ENCODE assay signal across 1 cellular context in the genomic region with DNA sequence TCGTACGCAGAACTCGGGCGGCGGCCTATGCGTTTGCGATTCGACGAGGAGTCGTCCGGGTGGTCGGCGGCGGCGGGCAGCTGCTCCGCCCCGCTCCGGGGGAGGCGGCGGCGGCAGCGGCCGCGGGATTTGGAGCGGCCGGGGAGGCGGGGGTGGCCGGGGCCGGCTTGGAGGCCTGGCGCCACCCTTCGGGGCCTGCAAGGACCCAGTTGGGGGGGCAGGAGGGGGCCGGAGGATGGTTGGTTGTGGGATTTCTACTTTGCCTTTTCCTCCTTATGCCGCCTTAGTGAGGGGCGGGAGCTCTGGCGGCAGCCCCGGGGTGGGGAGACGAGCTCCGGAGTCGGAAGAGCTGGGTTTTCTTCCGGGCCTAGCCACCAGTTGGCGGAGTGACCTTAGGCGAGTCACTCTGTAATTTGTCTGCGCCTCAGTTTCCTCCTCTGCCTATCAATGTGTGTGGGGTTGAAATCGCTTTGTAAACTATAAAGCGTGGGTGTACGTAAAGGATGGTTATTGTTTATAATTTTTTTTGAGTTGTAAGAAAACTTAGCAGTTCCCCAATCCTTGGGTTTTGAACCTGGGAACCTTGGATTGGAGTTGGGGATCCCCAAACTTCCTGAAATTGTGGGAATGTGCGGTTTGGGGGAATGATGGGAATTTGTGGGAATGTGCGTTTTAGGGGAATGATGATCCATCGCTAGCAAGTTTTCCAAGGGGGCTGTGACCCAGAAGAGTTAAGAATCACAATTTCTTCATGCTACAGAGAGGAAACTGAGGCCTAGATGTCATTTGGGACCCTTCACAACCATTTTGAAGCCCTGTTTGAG.
A peak's percentile ranks its signal among the peaks of the same experiment; 100 is the strongest.
TF ChIP-seq lines count a peak whose summit lies in the region.

No MANE protein-coding gene starts in this region.

TF ChIP-seq in HepG2, 621 proteins besides CTCF, POLR2A, EP300 and RAD21:
- TF ChIP-seq SP4 (CRISPR knock-in tag; IDR thresholded peaks at IDR 0.05) (0 out of 2 replicates have a peak, but pooled peaks have one; percentile 35), ZSCAN9 (CRISPR knock-in tag; IDR thresholded peaks at IDR 0.05; ENCODE audit: borderline replicate concordance) (no peak), ZNF24 (IDR thresholded peaks at IDR 0.05) (no peak), CHD2 (IDR thresholded peaks at IDR 0.05; ENCODE audit: low read depth, low read length) (0 out of 2 replicates have a peak, but pooled peaks have one; percentile 29), ZNF446 (CRISPR knock-in tag; IDR thresholded peaks at IDR 0.05) (0 out of 2 replicates have a peak, but pooled peaks have one; percentile 5), HDAC2 (CRISPR knock-in tag; IDR thresholded peaks at IDR 0.05) (0 out of 2 replicates have a peak, but pooled peaks have one; percentile 9), KDM5A (IDR thresholded peaks at IDR 0.05; ENCODE audit: borderline replicate concordance, low read length) (peak; percentile 77), ZNF20 (CRISPR knock-in tag; IDR thresholded peaks at IDR 0.05) (0 out of 2 replicates have a peak, but pooled peaks have one; percentile 1), ZNF776 (CRISPR knock-in tag; IDR thresholded peaks at IDR 0.05) (0 out of 2 replicates have a peak, but pooled peaks have one; percentile 10), CBX5 (CRISPR knock-in tag; IDR thresholded peaks at IDR 0.05; ENCODE audit: borderline replicate concordance) (no peak), ETV5 (CRISPR knock-in tag; IDR thresholded peaks at IDR 0.05; ENCODE audit: borderline replicate concordance) (peak; percentile 22; the same call in 1 of the 2 replicates), AKAP8 (CRISPR knock-in tag; IDR thresholded peaks at IDR 0.05) (0 out of 2 replicates have a peak, but pooled peaks have one; percentile 31), ZBTB3 (CRISPR knock-in tag; IDR thresholded peaks at IDR 0.05; ENCODE audit: borderline replicate concordance, low read depth) (no peak), HES4 (CRISPR knock-in tag; IDR thresholded peaks at IDR 0.05; ENCODE audit: borderline replicate concordance) (0 out of 2 replicates have a peak, but pooled peaks have one; percentile 12), ASH2L (IDR thresholded peaks at IDR 0.05; ENCODE audit: insufficient read length, low read depth, low read length) (peak; percentile 67)
- TF ChIP-seq, protein P1, sequence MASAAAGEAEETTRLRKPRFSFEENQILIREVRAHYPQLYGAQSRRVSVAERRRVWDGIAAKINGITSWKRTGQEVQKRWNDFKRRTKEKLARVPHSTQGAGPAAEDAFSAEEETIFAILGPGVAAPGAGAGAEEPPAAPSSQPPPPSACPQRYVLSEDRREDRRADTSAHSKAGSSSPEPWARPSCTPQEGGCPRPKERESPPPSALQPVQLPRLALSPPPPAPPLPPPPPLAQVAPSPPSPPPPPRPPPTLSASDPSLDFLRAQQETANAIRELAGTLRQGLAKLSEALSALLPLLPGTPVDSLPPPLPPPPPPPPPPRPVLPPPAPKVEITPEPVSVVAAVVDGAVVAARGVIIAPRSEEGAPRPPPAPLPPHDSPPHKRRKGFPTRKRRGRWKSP (CRISPR knock-in tag; IDR thresholded peaks at IDR 0.05), result 0 out of 2 replicates have a peak, but pooled peaks have one; percentile 8
- TF ChIP-seq, protein P2, sequence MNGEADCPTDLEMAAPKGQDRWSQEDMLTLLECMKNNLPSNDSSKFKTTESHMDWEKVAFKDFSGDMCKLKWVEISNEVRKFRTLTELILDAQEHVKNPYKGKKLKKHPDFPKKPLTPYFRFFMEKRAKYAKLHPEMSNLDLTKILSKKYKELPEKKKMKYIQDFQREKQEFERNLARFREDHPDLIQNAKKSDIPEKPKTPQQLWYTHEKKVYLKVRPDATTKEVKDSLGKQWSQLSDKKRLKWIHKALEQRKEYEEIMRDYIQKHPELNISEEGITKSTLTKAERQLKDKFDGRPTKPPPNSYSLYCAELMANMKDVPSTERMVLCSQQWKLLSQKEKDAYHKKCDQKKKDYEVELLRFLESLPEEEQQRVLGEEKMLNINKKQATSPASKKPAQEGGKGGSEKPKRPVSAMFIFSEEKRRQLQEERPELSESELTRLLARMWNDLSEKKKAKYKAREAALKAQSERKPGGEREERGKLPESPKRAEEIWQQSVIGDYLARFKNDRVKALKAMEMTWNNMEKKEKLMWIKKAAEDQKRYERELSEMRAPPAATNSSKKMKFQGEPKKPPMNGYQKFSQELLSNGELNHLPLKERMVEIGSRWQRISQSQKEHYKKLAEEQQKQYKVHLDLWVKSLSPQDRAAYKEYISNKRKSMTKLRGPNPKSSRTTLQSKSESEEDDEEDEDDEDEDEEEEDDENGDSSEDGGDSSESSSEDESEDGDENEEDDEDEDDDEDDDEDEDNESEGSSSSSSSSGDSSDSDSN (CRISPR knock-in tag; IDR thresholded peaks at IDR 0.05), result 0 out of 2 replicates have a peak, but pooled peaks have one; percentile 24
- TF ChIP-seq, protein P3, sequence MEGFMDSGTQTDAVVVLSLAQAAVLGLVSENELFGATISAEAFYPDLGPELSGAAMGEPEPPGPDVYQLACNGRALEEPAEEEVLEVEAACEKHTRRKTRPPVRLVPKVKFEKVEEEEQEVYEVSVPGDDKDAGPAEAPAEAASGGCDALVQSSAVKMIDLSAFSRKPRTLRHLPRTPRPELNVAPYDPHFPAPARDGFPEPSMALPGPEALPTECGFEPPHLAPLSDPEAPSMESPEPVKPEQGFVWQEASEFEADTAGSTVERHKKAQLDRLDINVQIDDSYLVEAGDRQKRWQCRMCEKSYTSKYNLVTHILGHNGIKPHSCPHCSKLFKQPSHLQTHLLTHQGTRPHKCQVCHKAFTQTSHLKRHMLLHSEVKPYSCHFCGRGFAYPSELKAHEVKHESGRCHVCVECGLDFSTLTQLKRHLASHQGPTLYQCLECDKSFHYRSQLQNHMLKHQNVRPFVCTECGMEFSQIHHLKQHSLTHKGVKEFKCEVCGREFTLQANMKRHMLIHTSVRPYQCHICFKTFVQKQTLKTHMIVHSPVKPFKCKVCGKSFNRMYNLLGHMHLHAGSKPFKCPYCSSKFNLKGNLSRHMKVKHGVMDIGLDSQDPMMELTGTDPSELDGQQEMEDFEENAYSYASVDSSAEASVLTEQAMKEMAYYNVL (CRISPR knock-in tag; IDR thresholded peaks at IDR 0.05; ENCODE audit: borderline replicate concordance), result 0 out of 2 replicates have a peak, but pooled peaks have one; percentile 5
